18 cellular contexts compared by ENCODE assay signal in genomic region chr9:101166717-101167116, GRCh38.
"Had no signal": no experiment of that assay in that cellular context is flagged by ENCODE, and none has a peak within 500 bp of the region (broad histone marks: within the 10 kb centered on the region; RNA-seq: fewer than 3 reads in every experiment).

No MANE protein-coding gene starts in this region.

- H3K27me3 ChIP-seq: right atrium auricular region, vagina had no signal

- H3K4me1 Mint-ChIP-seq: activated CD4-positive, alpha-beta T cell treated with anti-CD3 and anti-CD28 coated beads, Interleukin-2, amount 10 ng/mL, durations not matched to agents 24 days and 14 days had no signal

- H3K27ac ChIP-seq: epithelial cell of prostate, lower lobe of right lung, prostate gland, right atrium auricular region, vagina had no signal

- H3K36me3 ChIP-seq: lower lobe of right lung, prostate gland, right atrium auricular region, vagina had no signal

- ATAC-seq: activated CD8-positive, alpha-beta T cell treated with anti-CD3 and anti-CD28 coated beads, Interleukin-2, amount 10 ng/mL, durations not matched to agents 7 days and 5 days; effector memory CD8-positive, alpha-beta T cell; lower lobe of right lung; stimulated activated naive CD8-positive, alpha-beta T cell treated with anti-CD3 and anti-CD28 coated beads, Interleukin-15, Interleukin-2, amounts not matched to agents 100 U/mL and 50 U/mL, for 24 hours had no signal

- H3K4me3 ChIP-seq: lower lobe of right lung, prostate gland, right atrium auricular region, vagina had no signal

- H3K27me3 Mint-ChIP-seq: activated CD4-positive, alpha-beta T cell treated with anti-CD3 and anti-CD28 coated beads, Interleukin-2, amount 10 ng/mL, durations not matched to agents 24 days and 14 days; activated T-cell treated with anti-CD3 and anti-CD28 coated beads, Interleukin-2, amount 50 U/mL, for 24 hours; dendritic cell treated with granulocyte-macrophage colony-stimulating factor and Interleukin-4, amounts not matched to agents 40 ng/mL and 50 ng/mL, for 4 days; effector memory CD8-positive, alpha-beta T cell had no signal

- H3K9me3 ChIP-seq: lower lobe of right lung, prostate gland, right atrium auricular region, vagina had no signal

- DNase-seq: activated CD4-positive, alpha-beta T cell treated with anti-CD3 and anti-CD28 coated beads, Interleukin-2, amount 10 ng/mL, durations not matched to agents 24 days and 14 days; activated CD8-positive, alpha-beta T cell treated with anti-CD3 and anti-CD28 coated beads, Interleukin-2, amount 10 ng/mL, durations not matched to agents 7 days and 5 days; activated naive CD4-positive, alpha-beta T cell treated with Interleukin-2 at 50 U/mL for 16 hours; activated T-cell treated with anti-CD3 and anti-CD28 coated beads, Interleukin-2, amount 50 U/mL, for 24 hours; effector memory CD8-positive, alpha-beta T cell; foreskin fibroblast; lower lobe of right lung; stimulated activated CD4-positive, alpha-beta T cell treated with anti-CD3 and anti-CD28 coated beads, Interleukin-2, amount 100 ng/mL, for 24 hours; stimulated activated naive CD8-positive, alpha-beta T cell treated with anti-CD3 and anti-CD28 coated beads, Interleukin-15, Interleukin-2, amounts not matched to agents 100 U/mL and 50 U/mL, for 24 hours; T-helper 1 cell; T-helper 9 cell; trophoblast cell had no signal

- H3K4me1 ChIP-seq: lower lobe of right lung, prostate gland, right atrium auricular region, vagina had no signal

- H3K9me3 Mint-ChIP-seq: activated CD4-positive, alpha-beta T cell treated with anti-CD3 and anti-CD28 coated beads, Interleukin-2, amount 10 ng/mL, durations not matched to agents 24 days and 14 days; activated T-cell treated with anti-CD3 and anti-CD28 coated beads, Interleukin-2, amount 50 U/mL, for 24 hours; activated T-helper 2 cell treated with anti-CD3 and anti-CD28 coated beads, Interferon-gamma antibody, Interleukin-2, Interleukin-4, amounts not matched to agents 10 μg/mL and 5 μg/mL and 100 μg/mL, durations not matched to agents 14 hours and 24 hours and 36 hours had no signal

- H3K4me3 Mint-ChIP-seq: activated CD4-positive, alpha-beta T cell treated with anti-CD3 and anti-CD28 coated beads, Interleukin-2, amount 10 ng/mL, durations not matched to agents 24 days and 14 days; activated CD8-positive, alpha-beta T cell treated with anti-CD3 and anti-CD28 coated beads, Interleukin-2, amount 10 ng/mL, durations not matched to agents 7 days and 5 days; activated T-cell treated with anti-CD3 and anti-CD28 coated beads, Interleukin-2, amount 50 U/mL, for 24 hours; dendritic cell treated with granulocyte-macrophage colony-stimulating factor and Interleukin-4, amounts not matched to agents 40 ng/mL and 50 ng/mL, for 4 days; effector memory CD8-positive, alpha-beta T cell had no signal

- H3K27ac Mint-ChIP-seq: activated CD4-positive, alpha-beta T cell treated with anti-CD3 and anti-CD28 coated beads, Interleukin-2, amount 10 ng/mL, durations not matched to agents 24 days and 14 days; activated CD8-positive, alpha-beta T cell treated with anti-CD3 and anti-CD28 coated beads, Interleukin-2, amount 10 ng/mL, durations not matched to agents 7 days and 5 days; activated T-cell treated with anti-CD3 and anti-CD28 coated beads, Interleukin-2, amount 50 U/mL, for 24 hours; activated T-helper 2 cell treated with anti-CD3 and anti-CD28 coated beads, Interferon-gamma antibody, Interleukin-2, Interleukin-4, amounts not matched to agents 10 μg/mL and 5 μg/mL and 100 μg/mL, durations not matched to agents 14 hours and 24 hours and 36 hours; dendritic cell treated with granulocyte-macrophage colony-stimulating factor and Interleukin-4, amounts not matched to agents 40 ng/mL and 50 ng/mL, for 4 days; effector memory CD8-positive, alpha-beta T cell had no signal
